Comparison of ENCODE assay signal across 1 cellular context in the genomic region with DNA sequence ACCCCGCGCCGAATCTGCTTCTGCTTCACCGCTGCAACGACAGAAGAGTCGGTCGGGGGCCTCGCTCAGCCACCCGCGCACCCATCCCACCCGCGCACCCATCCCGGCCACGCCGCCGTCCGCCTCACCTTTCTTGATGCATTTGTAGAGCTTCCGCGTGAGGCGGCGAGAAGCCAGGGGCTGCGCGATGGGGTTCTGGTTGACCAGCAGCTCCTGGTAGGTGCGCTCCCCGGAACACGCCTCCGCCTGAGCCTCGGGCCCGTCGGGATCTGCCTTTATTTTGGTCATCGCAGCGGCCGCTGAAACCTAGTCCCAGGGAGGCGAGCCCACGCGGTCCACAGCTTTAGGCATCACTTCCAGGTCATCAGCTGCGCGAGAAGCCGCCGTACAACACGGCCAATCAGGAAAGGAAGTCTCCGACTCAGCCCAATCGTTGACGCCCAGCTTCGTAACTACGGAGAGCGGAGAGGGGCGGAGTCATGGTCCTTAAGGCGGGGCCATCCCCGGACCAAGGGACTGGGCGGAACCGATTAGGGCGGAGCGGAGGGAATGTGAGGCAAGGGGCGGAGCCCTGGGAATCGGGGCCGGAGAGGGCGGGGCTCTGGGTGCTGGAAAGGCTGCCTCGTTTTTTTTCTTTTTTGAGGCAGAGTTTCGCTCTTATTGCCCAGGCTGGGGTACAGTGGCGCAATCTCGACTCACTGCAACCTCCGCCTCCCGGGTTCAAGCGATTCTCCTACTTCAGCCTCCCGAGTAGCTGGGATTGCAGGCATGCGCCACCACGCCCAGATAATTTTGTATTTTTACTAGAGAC.
A peak's percentile ranks its signal among the peaks of the same experiment; 100 is the strongest.
TF ChIP-seq lines count a peak whose summit lies in the region.

NHP2 (minus strand) TSS at position 356 of the 811 bp plus-strand sequence; CDS start at position 288, 68 bp downstream.

TF ChIP-seq in K562, 482 proteins besides CTCF, POLR2A, EP300 and RAD21 (continued from another document and continues in another):
- TF ChIP-seq, protein P1, sequence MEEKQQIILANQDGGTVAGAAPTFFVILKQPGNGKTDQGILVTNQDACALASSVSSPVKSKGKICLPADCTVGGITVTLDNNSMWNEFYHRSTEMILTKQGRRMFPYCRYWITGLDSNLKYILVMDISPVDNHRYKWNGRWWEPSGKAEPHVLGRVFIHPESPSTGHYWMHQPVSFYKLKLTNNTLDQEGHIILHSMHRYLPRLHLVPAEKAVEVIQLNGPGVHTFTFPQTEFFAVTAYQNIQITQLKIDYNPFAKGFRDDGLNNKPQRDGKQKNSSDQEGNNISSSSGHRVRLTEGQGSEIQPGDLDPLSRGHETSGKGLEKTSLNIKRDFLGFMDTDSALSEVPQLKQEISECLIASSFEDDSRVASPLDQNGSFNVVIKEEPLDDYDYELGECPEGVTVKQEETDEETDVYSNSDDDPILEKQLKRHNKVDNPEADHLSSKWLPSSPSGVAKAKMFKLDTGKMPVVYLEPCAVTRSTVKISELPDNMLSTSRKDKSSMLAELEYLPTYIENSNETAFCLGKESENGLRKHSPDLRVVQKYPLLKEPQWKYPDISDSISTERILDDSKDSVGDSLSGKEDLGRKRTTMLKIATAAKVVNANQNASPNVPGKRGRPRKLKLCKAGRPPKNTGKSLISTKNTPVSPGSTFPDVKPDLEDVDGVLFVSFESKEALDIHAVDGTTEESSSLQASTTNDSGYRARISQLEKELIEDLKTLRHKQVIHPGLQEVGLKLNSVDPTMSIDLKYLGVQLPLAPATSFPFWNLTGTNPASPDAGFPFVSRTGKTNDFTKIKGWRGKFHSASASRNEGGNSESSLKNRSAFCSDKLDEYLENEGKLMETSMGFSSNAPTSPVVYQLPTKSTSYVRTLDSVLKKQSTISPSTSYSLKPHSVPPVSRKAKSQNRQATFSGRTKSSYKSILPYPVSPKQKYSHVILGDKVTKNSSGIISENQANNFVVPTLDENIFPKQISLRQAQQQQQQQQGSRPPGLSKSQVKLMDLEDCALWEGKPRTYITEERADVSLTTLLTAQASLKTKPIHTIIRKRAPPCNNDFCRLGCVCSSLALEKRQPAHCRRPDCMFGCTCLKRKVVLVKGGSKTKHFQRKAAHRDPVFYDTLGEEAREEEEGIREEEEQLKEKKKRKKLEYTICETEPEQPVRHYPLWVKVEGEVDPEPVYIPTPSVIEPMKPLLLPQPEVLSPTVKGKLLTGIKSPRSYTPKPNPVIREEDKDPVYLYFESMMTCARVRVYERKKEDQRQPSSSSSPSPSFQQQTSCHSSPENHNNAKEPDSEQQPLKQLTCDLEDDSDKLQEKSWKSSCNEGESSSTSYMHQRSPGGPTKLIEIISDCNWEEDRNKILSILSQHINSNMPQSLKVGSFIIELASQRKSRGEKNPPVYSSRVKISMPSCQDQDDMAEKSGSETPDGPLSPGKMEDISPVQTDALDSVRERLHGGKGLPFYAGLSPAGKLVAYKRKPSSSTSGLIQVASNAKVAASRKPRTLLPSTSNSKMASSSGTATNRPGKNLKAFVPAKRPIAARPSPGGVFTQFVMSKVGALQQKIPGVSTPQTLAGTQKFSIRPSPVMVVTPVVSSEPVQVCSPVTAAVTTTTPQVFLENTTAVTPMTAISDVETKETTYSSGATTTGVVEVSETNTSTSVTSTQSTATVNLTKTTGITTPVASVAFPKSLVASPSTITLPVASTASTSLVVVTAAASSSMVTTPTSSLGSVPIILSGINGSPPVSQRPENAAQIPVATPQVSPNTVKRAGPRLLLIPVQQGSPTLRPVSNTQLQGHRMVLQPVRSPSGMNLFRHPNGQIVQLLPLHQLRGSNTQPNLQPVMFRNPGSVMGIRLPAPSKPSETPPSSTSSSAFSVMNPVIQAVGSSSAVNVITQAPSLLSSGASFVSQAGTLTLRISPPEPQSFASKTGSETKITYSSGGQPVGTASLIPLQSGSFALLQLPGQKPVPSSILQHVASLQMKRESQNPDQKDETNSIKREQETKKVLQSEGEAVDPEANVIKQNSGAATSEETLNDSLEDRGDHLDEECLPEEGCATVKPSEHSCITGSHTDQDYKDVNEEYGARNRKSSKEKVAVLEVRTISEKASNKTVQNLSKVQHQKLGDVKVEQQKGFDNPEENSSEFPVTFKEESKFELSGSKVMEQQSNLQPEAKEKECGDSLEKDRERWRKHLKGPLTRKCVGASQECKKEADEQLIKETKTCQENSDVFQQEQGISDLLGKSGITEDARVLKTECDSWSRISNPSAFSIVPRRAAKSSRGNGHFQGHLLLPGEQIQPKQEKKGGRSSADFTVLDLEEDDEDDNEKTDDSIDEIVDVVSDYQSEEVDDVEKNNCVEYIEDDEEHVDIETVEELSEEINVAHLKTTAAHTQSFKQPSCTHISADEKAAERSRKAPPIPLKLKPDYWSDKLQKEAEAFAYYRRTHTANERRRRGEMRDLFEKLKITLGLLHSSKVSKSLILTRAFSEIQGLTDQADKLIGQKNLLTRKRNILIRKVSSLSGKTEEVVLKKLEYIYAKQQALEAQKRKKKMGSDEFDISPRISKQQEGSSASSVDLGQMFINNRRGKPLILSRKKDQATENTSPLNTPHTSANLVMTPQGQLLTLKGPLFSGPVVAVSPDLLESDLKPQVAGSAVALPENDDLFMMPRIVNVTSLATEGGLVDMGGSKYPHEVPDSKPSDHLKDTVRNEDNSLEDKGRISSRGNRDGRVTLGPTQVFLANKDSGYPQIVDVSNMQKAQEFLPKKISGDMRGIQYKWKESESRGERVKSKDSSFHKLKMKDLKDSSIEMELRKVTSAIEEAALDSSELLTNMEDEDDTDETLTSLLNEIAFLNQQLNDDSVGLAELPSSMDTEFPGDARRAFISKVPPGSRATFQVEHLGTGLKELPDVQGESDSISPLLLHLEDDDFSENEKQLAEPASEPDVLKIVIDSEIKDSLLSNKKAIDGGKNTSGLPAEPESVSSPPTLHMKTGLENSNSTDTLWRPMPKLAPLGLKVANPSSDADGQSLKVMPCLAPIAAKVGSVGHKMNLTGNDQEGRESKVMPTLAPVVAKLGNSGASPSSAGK (IDR thresholded peaks at IDR 0.05), result peak; percentile 47; the same call in 1 of the 2 replicates
- TF ChIP-seq TCF15 (CRISPR knock-in tag; IDR thresholded peaks at IDR 0.05) (no peak), FOXK2 (conservative IDR thresholded peaks at IDR 0.05 in 1 of 2, IDR thresholded peaks at IDR 0.05 in 1 of 2; ENCODE audit: low read depth in 2 of 2) (peak; percentile 80 to 82; a peak in 3 of 4 replicates), LEF1 (IDR thresholded peaks at IDR 0.05) (no peak), GTF2F1 (IDR thresholded peaks at IDR 0.05; ENCODE audit: low read depth, low read length) (no peak), ZNF324 (CRISPR knock-in tag; IDR thresholded peaks at IDR 0.05) (no peak), FOS (IDR thresholded peaks at IDR 0.05; ENCODE audit: extremely low read depth, insufficient read length) (peak; percentile 79), HMGN3 (IDR thresholded peaks at IDR 0.05; ENCODE audit: borderline replicate concordance, extremely low read depth, insufficient read length, low read depth, low read length) (peak; percentile 18), MLX (CRISPR knock-in tag; conservative IDR thresholded peaks at IDR 0.05) (no peak), ZNF764 (CRISPR knock-in tag; IDR thresholded peaks at IDR 0.05; ENCODE audit: low read depth) (no peak), NRF1 (conservative IDR thresholded peaks at IDR 0.05 in 1 of 2, IDR thresholded peaks at IDR 0.05 in 1 of 2) (peak; percentile 86 to 89), RCOR1 (IDR thresholded peaks at IDR 0.05; ENCODE audit: borderline replicate concordance in 1 of 2, low read depth in 2 of 2, low read length in 2 of 2) (no peak), POU5F1 (IDR thresholded peaks at IDR 0.05; ENCODE audit: borderline replicate concordance, low read depth, low read length, partially characterized antibody) (peak; percentile 65), ZNF263 (CRISPR knock-in tag; IDR thresholded peaks at IDR 0.05; ENCODE audit: borderline replicate concordance) (peak; percentile 49; the same call in 1 of the 2 replicates), PRPF4 (IDR thresholded peaks at IDR 0.05; ENCODE audit: insufficient read depth, low read depth, low read length, poor library complexity, severe bottlenecking) (no peak), TBL1XR1 (IDR thresholded peaks at IDR 0.05; ENCODE audit: low read length in 2 of 2) (peak in 1 of 2 experiments; percentile 77; a peak in 2 of 4 replicates), FOXA1 (IDR thresholded peaks at IDR 0.05; ENCODE audit: borderline replicate concordance) (no peak), ZNF695 (CRISPR knock-in tag; IDR thresholded peaks at IDR 0.05) (no peak), ZFP36 (IDR thresholded peaks at IDR 0.05; ENCODE audit: low read depth, low read length, partially characterized antibody) (no peak), FOXP1 (CRISPR knock-in tag; IDR thresholded peaks at IDR 0.05) (no peak), HNRNPK (IDR thresholded peaks at IDR 0.05; ENCODE audit: low read depth, low read length, poor library complexity, severe bottlenecking) (no peak), RB1 (IDR thresholded peaks at IDR 0.05; ENCODE audit: low read depth) (no peak), VEZF1 (CRISPR knock-in tag; IDR thresholded peaks at IDR 0.05) (peak; percentile 89), ZNF586 (CRISPR knock-in tag; conservative IDR thresholded peaks at IDR 0.05) (no peak), SAFB (IDR thresholded peaks at IDR 0.05; ENCODE audit: borderline replicate concordance, low read depth, low read length) (no peak), FOXK1 (CRISPR knock-in tag; IDR thresholded peaks at IDR 0.05; ENCODE audit: borderline replicate concordance) (no peak), NR3C1 (CRISPR knock-in tag; IDR thresholded peaks at IDR 0.05) (no peak), ZNF24 (IDR thresholded peaks at IDR 0.05) (no peak), KHSRP (IDR thresholded peaks at IDR 0.05) (peak; percentile 83), TCF3 (CRISPR knock-in tag; IDR thresholded peaks at IDR 0.05) (no peak), ZKSCAN8 (CRISPR knock-in tag; IDR thresholded peaks at IDR 0.05) (no peak)
- TF ChIP-seq, protein P2, sequence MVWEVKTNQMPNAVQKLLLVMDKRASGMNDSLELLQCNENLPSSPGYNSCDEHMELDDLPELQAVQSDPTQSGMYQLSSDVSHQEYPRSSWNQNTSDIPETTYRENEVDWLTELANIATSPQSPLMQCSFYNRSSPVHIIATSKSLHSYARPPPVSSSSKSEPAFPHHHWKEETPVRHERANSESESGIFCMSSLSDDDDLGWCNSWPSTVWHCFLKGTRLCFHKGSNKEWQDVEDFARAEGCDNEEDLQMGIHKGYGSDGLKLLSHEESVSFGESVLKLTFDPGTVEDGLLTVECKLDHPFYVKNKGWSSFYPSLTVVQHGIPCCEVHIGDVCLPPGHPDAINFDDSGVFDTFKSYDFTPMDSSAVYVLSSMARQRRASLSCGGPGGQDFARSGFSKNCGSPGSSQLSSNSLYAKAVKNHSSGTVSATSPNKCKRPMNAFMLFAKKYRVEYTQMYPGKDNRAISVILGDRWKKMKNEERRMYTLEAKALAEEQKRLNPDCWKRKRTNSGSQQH (CRISPR knock-in tag; IDR thresholded peaks at IDR 0.05), result no peak
- TF ChIP-seq, protein P3, sequence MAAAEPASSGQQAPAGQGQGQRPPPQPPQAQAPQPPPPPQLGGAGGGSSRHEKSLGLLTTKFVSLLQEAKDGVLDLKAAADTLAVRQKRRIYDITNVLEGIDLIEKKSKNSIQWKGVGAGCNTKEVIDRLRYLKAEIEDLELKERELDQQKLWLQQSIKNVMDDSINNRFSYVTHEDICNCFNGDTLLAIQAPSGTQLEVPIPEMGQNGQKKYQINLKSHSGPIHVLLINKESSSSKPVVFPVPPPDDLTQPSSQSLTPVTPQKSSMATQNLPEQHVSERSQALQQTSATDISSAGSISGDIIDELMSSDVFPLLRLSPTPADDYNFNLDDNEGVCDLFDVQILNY (CRISPR knock-in tag; IDR thresholded peaks at IDR 0.05), result no peak
- TF ChIP-seq, protein P4, sequence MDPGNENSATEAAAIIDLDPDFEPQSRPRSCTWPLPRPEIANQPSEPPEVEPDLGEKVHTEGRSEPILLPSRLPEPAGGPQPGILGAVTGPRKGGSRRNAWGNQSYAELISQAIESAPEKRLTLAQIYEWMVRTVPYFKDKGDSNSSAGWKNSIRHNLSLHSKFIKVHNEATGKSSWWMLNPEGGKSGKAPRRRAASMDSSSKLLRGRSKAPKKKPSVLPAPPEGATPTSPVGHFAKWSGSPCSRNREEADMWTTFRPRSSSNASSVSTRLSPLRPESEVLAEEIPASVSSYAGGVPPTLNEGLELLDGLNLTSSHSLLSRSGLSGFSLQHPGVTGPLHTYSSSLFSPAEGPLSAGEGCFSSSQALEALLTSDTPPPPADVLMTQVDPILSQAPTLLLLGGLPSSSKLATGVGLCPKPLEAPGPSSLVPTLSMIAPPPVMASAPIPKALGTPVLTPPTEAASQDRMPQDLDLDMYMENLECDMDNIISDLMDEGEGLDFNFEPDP (CRISPR knock-in tag; IDR thresholded peaks at IDR 0.05), result no peak
- TF ChIP-seq, protein P5, sequence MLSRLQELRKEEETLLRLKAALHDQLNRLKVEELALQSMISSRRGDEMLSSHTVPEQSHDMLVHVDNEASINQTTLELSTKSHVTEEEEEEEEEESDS (CRISPR knock-in tag; IDR thresholded peaks at IDR 0.05), result no peak
- TF ChIP-seq, protein P6, sequence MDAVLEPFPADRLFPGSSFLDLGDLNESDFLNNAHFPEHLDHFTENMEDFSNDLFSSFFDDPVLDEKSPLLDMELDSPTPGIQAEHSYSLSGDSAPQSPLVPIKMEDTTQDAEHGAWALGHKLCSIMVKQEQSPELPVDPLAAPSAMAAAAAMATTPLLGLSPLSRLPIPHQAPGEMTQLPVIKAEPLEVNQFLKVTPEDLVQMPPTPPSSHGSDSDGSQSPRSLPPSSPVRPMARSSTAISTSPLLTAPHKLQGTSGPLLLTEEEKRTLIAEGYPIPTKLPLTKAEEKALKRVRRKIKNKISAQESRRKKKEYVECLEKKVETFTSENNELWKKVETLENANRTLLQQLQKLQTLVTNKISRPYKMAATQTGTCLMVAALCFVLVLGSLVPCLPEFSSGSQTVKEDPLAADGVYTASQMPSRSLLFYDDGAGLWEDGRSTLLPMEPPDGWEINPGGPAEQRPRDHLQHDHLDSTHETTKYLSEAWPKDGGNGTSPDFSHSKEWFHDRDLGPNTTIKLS (IDR thresholded peaks at IDR 0.05; ENCODE audit: borderline replicate concordance, low read depth), result peak; percentile 34; the same call in 1 of the 2 replicates
